In genomic region chr13:22091222-22091970, GRCh38 we compare ENCODE assay signal across 29 cellular contexts.
DNase-seq lines count a peak whose midpoint lies in the region; TF ChIP-seq lines count a peak whose summit lies in the region.
"Had no signal": no experiment of that assay in that cellular context is flagged by ENCODE, and none has a peak within 500 bp of the region (broad histone marks: within the 10 kb centered on the region; RNA-seq: fewer than 3 reads in every experiment).

No MANE protein-coding gene starts in this region.

- H3K27ac ChIP-seq in vagina, result peak overlapping the region; percentile 44
- no peak overlapping the region for H3K27ac ChIP-seq in prostate gland
- H3K27ac ChIP-seq: breast epithelium, Peyer's patch, WERI-Rb-1 had no signal

- H3K4me3 Mint-ChIP-seq in chondrocyte (ENCODE audit: unreplicated experiment) (no peak overlapping the region), nephron (no peak overlapping the region)
- H3K4me3 Mint-ChIP-seq: activated CD4-positive, alpha-beta T cell treated with anti-CD3 and anti-CD28 coated beads, Interleukin-2, amount 10 ng/mL, durations not matched to agents 24 days and 14 days; CD4-positive, alpha-beta T cell; H9; stimulated activated effector memory CD8-positive, alpha-beta T cell treated with anti-CD3 and anti-CD28 coated beads, Interleukin-12 subunit alpha, Interleukin-12 subunit beta, amount 100 ng/mL, for 72 hours; T-cell had no signal

- H3K36me3 Mint-ChIP-seq in chondrocyte (ENCODE audit: low read depth) (no peaks in the 10 kb centered on the region), nephron (ENCODE audit: low read depth) (no peaks in the 10 kb centered on the region)
- H3K36me3 Mint-ChIP-seq: stimulated activated effector memory CD8-positive, alpha-beta T cell treated with anti-CD3 and anti-CD28 coated beads, Interleukin-12 subunit alpha, Interleukin-12 subunit beta, amount 100 ng/mL, for 72 hours had no signal

- H3K27me3 ChIP-seq in vagina, result no peaks in the 10 kb centered on the region
- H3K27me3 ChIP-seq in prostate gland (replicated peaks; ENCODE audit: insufficient read depth), result no peaks in the 10 kb centered on the region
- H3K27me3 ChIP-seq: breast epithelium, Peyer's patch, transverse colon had no signal

- TF ChIP-seq CTCF in chondrocyte (IDR thresholded peaks at IDR 0.05), result no peak
- no peak for TF ChIP-seq CTCF in nephron (IDR thresholded peaks at IDR 0.05; ENCODE audit: unreplicated experiment in 3 of 3)
- no peak for TF ChIP-seq CTCF in vagina (IDR thresholded peaks at IDR 0.05)
- TF ChIP-seq CTCF in prostate gland (IDR thresholded peaks at IDR 0.05), result no peak

- H3K27me3 Mint-ChIP-seq in chondrocyte (ENCODE audit: low read depth) (no peaks in the 10 kb centered on the region), nephron (ENCODE audit: low read depth) (peaks cover 4% of the 10 kb centered on the region)
- H3K27me3 Mint-ChIP-seq: activated CD4-positive, alpha-beta T cell treated with anti-CD3 and anti-CD28 coated beads, Interleukin-2, amount 10 ng/mL, durations not matched to agents 24 days and 14 days; progenitor cell of endocrine pancreas; T-cell had no signal

- DNase-seq in GM03348 (ENCODE audit: low spot score) (peak; percentile 56), chondrocyte (ENCODE audit: low spot score) (no peak), vagina (ENCODE audit: extremely low spot score in 2 of 2) (no peak), SW480 (ENCODE audit: low spot score) (no peak), NCI-H69 (lab: John Stamatoyannopoulos, UW) (no peak), prostate gland (ENCODE audit: low spot score) (no peak)
- DNase-seq: activated CD4-positive, alpha-beta T cell treated with anti-CD3 and anti-CD28 coated beads, Interleukin-2, amount 10 ng/mL, durations not matched to agents 24 days and 14 days; activated CD8-positive, alpha-beta memory T cell treated with anti-CD3 and anti-CD28 coated beads for 24 hours; activated T-cell treated with anti-CD3 and anti-CD28 coated beads for 4 hours; amygdala; CD4-positive, alpha-beta T cell; H9; hypothalamus; Kasumi-1; left cardiac atrium; NCI-H1436; NCI-H2081 treated with DMSO at 0.1 percent for 48 hours; NCI-H345; NCI-H748 treated with DMSO at 0.1 percent for 48 hours; Peyer's patch; SHP77; T-cell; transverse colon; WERI-Rb-1 had no signal

- H3K9me3 Mint-ChIP-seq in chondrocyte (ENCODE audit: low read depth), result peaks cover 4% of the 10 kb centered on the region
- H3K9me3 Mint-ChIP-seq in nephron, result peaks cover 3% of the 10 kb centered on the region
- H3K9me3 Mint-ChIP-seq: CD4-positive, alpha-beta T cell; H9; T-cell had no signal

- 24% methylated on average over 10 of the region's 10 CpGs for WGBS in prostate gland

- H3K36me3 ChIP-seq in vagina (no peaks in the 10 kb centered on the region), prostate gland (no peaks in the 10 kb centered on the region)
- H3K36me3 ChIP-seq: breast epithelium, Peyer's patch, transverse colon, WERI-Rb-1 had no signal

- H3K4me1 ChIP-seq in vagina (peaks cover 14% of the 10 kb centered on the region), prostate gland (replicated peaks) (no peaks in the 10 kb centered on the region)
- H3K4me1 ChIP-seq: breast epithelium, Peyer's patch had no signal

- peak overlapping the region; percentile 41 for H3K27ac Mint-ChIP-seq in chondrocyte (ENCODE audit: unreplicated experiment)
- H3K27ac Mint-ChIP-seq in nephron, result peak overlapping the region in 2 of 3 experiments; percentile 79 to 82
- H3K27ac Mint-ChIP-seq: activated CD4-positive, alpha-beta T cell treated with anti-CD3 and anti-CD28 coated beads, Interleukin-2, amount 10 ng/mL, durations not matched to agents 24 days and 14 days; activated naive CD4-positive, alpha-beta T cell treated with anti-CD3 and anti-CD28 coated beads, Interleukin-2, amount 50 U/mL, for 72 hours; CD4-positive, alpha-beta T cell; progenitor cell of endocrine pancreas; stimulated activated effector memory CD8-positive, alpha-beta T cell treated with anti-CD3 and anti-CD28 coated beads, Interleukin-12 subunit alpha, Interleukin-12 subunit beta, amount 100 ng/mL, for 72 hours; T-cell had no signal

- H3K4me1 Mint-ChIP-seq in chondrocyte (ENCODE audit: low read depth) (peaks cover 42% of the 10 kb centered on the region), nephron (peaks cover 30% of the 10 kb centered on the region)
- H3K4me1 Mint-ChIP-seq: H9, T-cell had no signal

- intact Hi-C loops in vagina (cut with DNase I) (no loop called here), prostate gland (cut with DNase I) (no loop called here)

- H3K9me3 ChIP-seq in vagina (no peaks in the 10 kb centered on the region), prostate gland (no peaks in the 10 kb centered on the region)
- H3K9me3 ChIP-seq: breast epithelium, Peyer's patch, transverse colon had no signal

- H3K4me3 ChIP-seq in vagina (no peak overlapping the region), prostate gland (no peak overlapping the region)
- H3K4me3 ChIP-seq: breast epithelium, Peyer's patch, transverse colon had no signal

- TF ChIP-seq POLR2A in vagina (IDR thresholded peaks at IDR 0.05) (no peak), prostate gland (IDR thresholded peaks at IDR 0.05) (no peak)
